Comparison of ENCODE assay signal across 13 cellular contexts in genomic region chr5:145859897-145860296, GRCh38. TPM values are rescaled to one million over a fixed set of nuclear protein-coding genes. Genes with fewer than 3 reads are reported as not detected.
DNase-seq lines count a peak whose midpoint lies in the region; ATAC-seq, FAIRE-seq and TF ChIP-seq lines count a peak whose summit lies in the region.
"Had no signal": no experiment of that assay in that cellular context is flagged by ENCODE, and none has a peak within 500 bp of the region (broad histone marks: within the 10 kb centered on the region; RNA-seq: fewer than 3 reads in every experiment).

No MANE protein-coding gene starts in this region.

- H3K18ac ChIP-seq in H1 (ENCODE audit: extremely low read depth, low read length) = no peak overlapping the region

- TF ChIP-seq RAD21 in H1 (IDR thresholded peaks at IDR 0.05 in 1 of 2, conservative IDR thresholded peaks at IDR 0.05 in 1 of 2; ENCODE audit: low read depth in 2 of 2, low read length in 2 of 2) = peak in 1 of 2 experiments; percentile 22; a peak in 1 of 4 replicates

- CTCF ChIA-PET in H1 (lab: Charles Lee; ENCODE audit: partially characterized antibody) = interaction anchor here (0.5 to 3.3 kb wide), 28 partner anchors 8 to 525 kb away, joined by 3 to 15 read pairs (median 4); partner anchors contain the start of gene PRELID2

- H2BK5ac ChIP-seq in H1 (ENCODE audit: low read depth, low read length) = no peak overlapping the region

- H2AK5ac ChIP-seq in H1 (ENCODE audit: low read depth, low read length) = no peak overlapping the region

- H2BK20ac ChIP-seq in H1 (ENCODE audit: low read length) = no peak overlapping the region

- peaks cover 18% of the 10 kb centered on the region for H3K4me1 Mint-ChIP-seq in neural crest cell

- H4K5ac ChIP-seq in H1 (ENCODE audit: insufficient read length, low read depth, low read length) = no peak overlapping the region

- H3K23ac ChIP-seq in H1 (ENCODE audit: insufficient read length) = no peak overlapping the region

- H3K4me3 Mint-ChIP-seq in neural crest cell = no peak overlapping the region
- H3K4me3 Mint-ChIP-seq: activated CD4-positive, alpha-beta T cell treated with anti-CD3 and anti-CD28 coated beads, Interleukin-2, amount 10 ng/mL, durations not matched to agents 7 days and 5 days; CD4-positive, alpha-beta memory T cell; T-helper 1 cell treated with Interleukin-12 subunit alpha and Interleukin-12 subunit beta and Interleukin-4 antibody, amounts not matched to agents 30 μg/mL and 1 μg/mL, for 36 hours had no signal

- H3K27ac ChIP-seq in H1 (ENCODE audit: low read depth, low read length) (no peak overlapping the region), stomach (no peak overlapping the region)

- H3K9me3 ChIP-seq in H1 (ENCODE audit: insufficient read depth in 2 of 2, low read depth in 1 of 2, low read length in 1 of 2) (no peaks in the 10 kb centered on the region), stomach (no peaks in the 10 kb centered on the region)

- no peak overlapping the region for H4K8ac ChIP-seq in H1 (ENCODE audit: extremely low read depth, insufficient read depth, low read length)

- no peak overlapping the region for H3K9ac ChIP-seq in H1 (replicated peaks in 1 of 4; ENCODE audit: extremely low read depth in 1 of 4, low read depth in 3 of 4, low read length in 3 of 4)

- DNase-seq in H7 (peak; percentile 21), NCI-H82 treated with DMSO at 0.1 percent for 48 hours (lab: John Stamatoyannopoulos, UW; ENCODE audit: unreplicated experiment) (peak; percentile 25), H1 (ENCODE audit: low read depth in 1 of 2, low spot score in 2 of 2) (no peak), neural crest cell (ENCODE audit: low read depth, low spot score) (no peak), NCI-H1436 (lab: John Stamatoyannopoulos, UW) (no peak), stomach (no peak)
- no peak for DNase-seq in stimulated activated naive CD4-positive, alpha-beta T cell treated with Interleukin-2 at 50 U/mL for 16 hours (lab: John Stamatoyannopoulos, UW)
- no peak for DNase-seq in stimulated activated naive CD8-positive, alpha-beta T cell treated with anti-CD3 and anti-CD28 coated beads, Interleukin-15, Interleukin-2, amounts not matched to agents 100 U/mL and 50 U/mL, for 24 hours
- DNase-seq: activated CD4-positive, alpha-beta T cell treated with anti-CD3 and anti-CD28 coated beads, Interleukin-2, amount 10 ng/mL, durations not matched to agents 7 days and 5 days; CD4-positive, alpha-beta memory T cell; NCI-H2081 treated with DMSO at 0.1 percent for 48 hours had no signal

- H3K14ac ChIP-seq in H1 (ENCODE audit: insufficient read length) = no peak overlapping the region

- 89% methylated on average over 3 of the region's 3 CpGs; no CpG with 5 or more reads in 1 of the 2 experiments for WGBS in H1 (ENCODE audit: extremely low coverage in 1 of 2, insufficient coverage in 1 of 2, insufficient read length in 1 of 2, insufficient replicate concordance in 2 of 2, low coverage in 1 of 2, low lambda C conversion rate in 2 of 2, missing lambda C conversion rate in 1 of 2), 2 experiments
- 52 to 78% (median 58%) methylated on average over 3 of the region's 3 CpGs for WGBS in stomach, 5 donors

- H3K4ac ChIP-seq in H1 (replicated peaks; ENCODE audit: insufficient read length, low read depth, low read length) = no peak overlapping the region

- H3K27me3 ChIP-seq in H7 (ENCODE audit: control insufficient read depth, insufficient read depth, low read length) (no peaks in the 10 kb centered on the region), H1 (replicated peaks in 1 of 4; ENCODE audit: control insufficient read depth in 3 of 4, extremely low read depth in 1 of 4, insufficient read depth in 3 of 4, low read length in 3 of 4) (no peaks in the 10 kb centered on the region), stomach (no peaks in the 10 kb centered on the region)

- H4K20me1 ChIP-seq in H1 (replicated peaks in 1 of 2; ENCODE audit: control insufficient read depth in 1 of 2, insufficient read depth in 2 of 2, low read length in 2 of 2) = no peaks in the 10 kb centered on the region

- H3K79me2 ChIP-seq in H1 (ENCODE audit: control insufficient read depth in 1 of 2, insufficient read depth in 2 of 2, low read length in 2 of 2) = no peaks in the 10 kb centered on the region

- H3K56ac ChIP-seq in H1 (replicated peaks; ENCODE audit: insufficient read length, low read depth, low read length) = no peak overlapping the region

- no peak overlapping the region for H2BK120ac ChIP-seq in H1 (replicated peaks; ENCODE audit: low read depth, low read length)

- intact Hi-C loops in stomach (cut with DNase I; ENCODE audit: low total_unique reads) = no loop called here

- no peak overlapping the region for H2BK15ac ChIP-seq in H1 (ENCODE audit: low read length)

- TF ChIP-seq POLR2A in H1 (IDR thresholded peaks at IDR 0.05; ENCODE audit: control extremely low read depth in 1 of 2, low read depth in 2 of 2, low read length in 2 of 2) (no peak), stomach (IDR thresholded peaks at IDR 0.05) (no peak)

- H3K4me1 ChIP-seq in H1 (replicated peaks in 1 of 4; ENCODE audit: control insufficient read depth in 3 of 4, insufficient read depth in 4 of 4, low read length in 3 of 4) (peaks cover 3 to 5% (median 3%) of the 10 kb centered on the region in 4 experiments; a peak in 5 of 7 replicates), stomach (peaks cover 0 to 26% (median 15%) of the 10 kb centered on the region in 4 donors)

- FAIRE-seq in H1 (lab: Jason Lieb, UNC) = no peak

- peaks cover 2% of the 10 kb centered on the region for H3K9me3 Mint-ChIP-seq in neural crest cell
- H3K9me3 Mint-ChIP-seq: activated CD4-positive, alpha-beta T cell treated with anti-CD3 and anti-CD28 coated beads, Interleukin-2, amount 10 ng/mL, durations not matched to agents 7 days and 5 days; T-helper 1 cell treated with Interleukin-12 subunit alpha and Interleukin-12 subunit beta and Interleukin-4 antibody, amounts not matched to agents 30 μg/mL and 1 μg/mL, for 36 hours had no signal

- no peak for TF ChIP-seq EP300 in H1 (IDR thresholded peaks at IDR 0.05; ENCODE audit: borderline replicate concordance in 1 of 2, low read depth in 2 of 2, low read length in 2 of 2)
- TF ChIP-seq EP300 in stomach (IDR thresholded peaks at IDR 0.05) = no peak

- H3K27ac Mint-ChIP-seq in neural crest cell (ENCODE audit: unreplicated experiment) = no peak overlapping the region
- H3K27ac Mint-ChIP-seq: activated CD4-positive, alpha-beta T cell treated with anti-CD3 and anti-CD28 coated beads, Interleukin-2, amount 10 ng/mL, durations not matched to agents 7 days and 5 days; CD4-positive, alpha-beta memory T cell; T-helper 1 cell treated with Interleukin-12 subunit alpha and Interleukin-12 subunit beta and Interleukin-4 antibody, amounts not matched to agents 30 μg/mL and 1 μg/mL, for 36 hours had no signal

- no peak overlapping the region for H4K91ac ChIP-seq in H1 (replicated peaks; ENCODE audit: insufficient read length, low read length)

- no peak overlapping the region for H2BK12ac ChIP-seq in H1 (ENCODE audit: low read depth, low read length)

- H2AFZ ChIP-seq in H1 (ENCODE audit: low read length) = no peak overlapping the region

- no peak overlapping the region for H3K4me3 ChIP-seq in H7 (ENCODE audit: insufficient read depth, low read depth, low read length)
- H3K4me3 ChIP-seq in H1 (ENCODE audit: extremely low read depth in 1 of 4, insufficient read depth in 2 of 4, low read depth in 3 of 4, low read length in 4 of 4) = no peak overlapping the region
- no peak overlapping the region for H3K4me3 ChIP-seq in stomach

- no peaks in the 10 kb centered on the region for H3K27me3 Mint-ChIP-seq in neural crest cell (ENCODE audit: low read depth)

- H3K36me3 ChIP-seq in H7 (replicated peaks; ENCODE audit: control insufficient read depth, insufficient read depth, low read length) (no peaks in the 10 kb centered on the region), H1 (ENCODE audit: control insufficient read depth in 2 of 4, insufficient read depth in 4 of 4, low read length in 3 of 4) (no peaks in the 10 kb centered on the region), stomach (no peaks in the 10 kb centered on the region)

- no peak for ATAC-seq in stimulated activated naive CD8-positive, alpha-beta T cell treated with anti-CD3 and anti-CD28 coated beads, Interleukin-15, Interleukin-2, amounts not matched to agents 100 U/mL and 50 U/mL, for 24 hours

- H3K23me2 ChIP-seq in H1 (ENCODE audit: low read depth, low read length) = peaks cover 2% of the 10 kb centered on the region; the same call in 1 of the 2 replicates

- H3K4me2 ChIP-seq in H1 (ENCODE audit: insufficient read depth in 1 of 2, low read depth in 2 of 2, low read length in 2 of 2) = no peak overlapping the region

- POLR2A ChIA-PET in H1 (lab: Charles Lee; ENCODE audit: partially characterized antibody) = no interaction called here

- TF ChIP-seq CTCF in H1 (IDR thresholded peaks at IDR 0.05; ENCODE audit: control extremely low read depth in 1 of 3, insufficient read depth in 1 of 3, low read depth in 1 of 3, low read length in 3 of 3) (peak in 2 of 3 experiments; percentile 30 to 52; a peak in 2 of 4 replicates), neural crest cell (conservative IDR thresholded peaks at IDR 0.05) (peak; percentile 36), stomach (IDR thresholded peaks at IDR 0.05) (no peak)

- no peaks in the 10 kb centered on the region for H3K36me3 Mint-ChIP-seq in neural crest cell (ENCODE audit: low read depth)
- H3K36me3 Mint-ChIP-seq: CD4-positive, alpha-beta memory T cell had no signal

- H3K79me1 ChIP-seq in H1 (ENCODE audit: low read depth, low read length) = no peaks in the 10 kb centered on the region

RNA-seq across cellular contexts. Expression of gene GRXCR2, which starts 12.9 kb away (rescaled TPM):
- total RNA-seq in H7 (2014; rRNA removed; shearing (Covaris generic)) = not detected in 2 replicates
- not detected in 2 replicates for total RNA-seq in H1 (2021; fragmentation: NEBNext Ultra II Directional; extraction: Animal tissue kit (Norgen Biotek cat#: 25700))
- polyA plus RNA-seq in H1 (2011; rRNA removed) (not detected in 2 replicates), stomach (not detected)
- not detected for polyA plus RNA-seq in H1 (2011; cell fraction: cytosol; rRNA removed)
- not detected for polyA plus RNA-seq in H1 (2011; cell fraction: nucleus; rRNA removed)
- polyA plus RNA-seq in H1 (2012, experiment 1 of 2) = not detected in 4 replicates
- not detected for polyA plus RNA-seq in H1 (2012, experiment 2 of 2)
- not detected for polyA plus RNA-seq in H1 (2013, experiment 1 of 2)
- not detected for polyA plus RNA-seq in H1 (2013, experiment 2 of 2)
- not detected in 2 replicates for polyA minus RNA-seq in H1 (2011; rRNA and poly(A)+ RNA removed)
- polyA minus RNA-seq in H1 (2011; cell fraction: cytosol; rRNA and poly(A)+ RNA removed) = not detected
- not detected for polyA minus RNA-seq in H1 (2011; cell fraction: nucleus; rRNA and poly(A)+ RNA removed)
- total RNA-seq in neural crest cell (not detected in 2 replicates), stomach (not detected)
- total RNA-seq: activated CD4-positive, alpha-beta T cell treated with anti-CD3 and anti-CD28 coated beads, Interleukin-2, amount 10 ng/mL, durations not matched to agents 7 days and 5 days; CD4-positive, alpha-beta memory T cell had no signal
- polyA plus RNA-seq: CD4-positive, alpha-beta memory T cell; neural cell had no signal

RNA-seq across cellular contexts. Expression of gene PRELID2, which starts 24.8 kb away (rescaled TPM):
- 4.1 and 8.9 TPM in 2 replicates for total RNA-seq in H7 (2014; rRNA removed; shearing (Covaris generic))
- total RNA-seq in H1 (2021; fragmentation: NEBNext Ultra II Directional; extraction: Animal tissue kit (Norgen Biotek cat#: 25700)) = 7.5 and 7.8 TPM in 2 replicates
- polyA plus RNA-seq in H1 (2011; rRNA removed) (2.1 and 2.2 TPM in 2 replicates), stomach (10 to 100 TPM in 2 of 3 donors, 1 to 10 TPM in 1; 7.1 to 18.6 (median 16.8) TPM)
- polyA plus RNA-seq in H1 (2011; cell fraction: cytosol; rRNA removed) = 4.0 TPM
- polyA plus RNA-seq in H1 (2011; cell fraction: nucleus; rRNA removed) = 5.9 TPM
- polyA plus RNA-seq in H1 (2012, experiment 1 of 2) = 3.6 to 6.1 TPM (median 4.7 TPM) in 4 replicates
- 1.1 TPM for polyA plus RNA-seq in H1 (2012, experiment 2 of 2)
- 7.0 TPM for polyA plus RNA-seq in H1 (2013, experiment 1 of 2)
- 6.1 TPM for polyA plus RNA-seq in H1 (2013, experiment 2 of 2)
- 16.3 and 17.9 TPM in 2 replicates for polyA minus RNA-seq in H1 (2011; rRNA and poly(A)+ RNA removed)
- 9.2 TPM for polyA minus RNA-seq in H1 (2011; cell fraction: cytosol; rRNA and poly(A)+ RNA removed)
- 65.6 TPM for polyA minus RNA-seq in H1 (2011; cell fraction: nucleus; rRNA and poly(A)+ RNA removed)
- total RNA-seq in neural crest cell (14.0 and 15.6 TPM in 2 replicates), stomach (100 to 1,000 TPM in 1 of 5 donors, 10 to 100 TPM in 4; 11.9 to 203 (median 35.6) TPM)
- polyA plus RNA-seq: neural cell had no signal

Comparison
In these comparisons a context has a peak if more than half of its experiments do, and no peak if none do; other contexts are left out.
1. DNase-seq: peak in H7 (single experiment) and NCI-H82 treated with DMSO at 0.1 percent for 48 hours (single experiment); none in H1 (0 of 2), neural crest cell (single experiment), stimulated activated naive CD4-positive, alpha-beta T cell treated with Interleukin-2 at 50 U/mL for 16 hours (single experiment), NCI-H1436 (single experiment), stomach (single experiment) and stimulated activated naive CD8-positive, alpha-beta T cell treated with anti-CD3 and anti-CD28 coated beads, Interleukin-15, Interleukin-2, amounts not matched to agents 100 U/mL and 50 U/mL, for 24 hours (single experiment).
2. CTCF ChIP-seq: peak in H1 (2 of 3) and neural crest cell (single experiment); none in stomach (0 of 7).